ENCODE assay signal across 24 cellular contexts in genomic region chr17:81080056-81080455, GRCh38. TPM values are rescaled to one million over a fixed set of nuclear protein-coding genes. Genes with fewer than 3 reads are reported as not detected.
DNase-seq lines count a peak whose midpoint lies in the region; ATAC-seq, FAIRE-seq and TF ChIP-seq lines count a peak whose summit lies in the region.
"Had no signal": no experiment of that assay in that cellular context is flagged by ENCODE, and none has a peak within 500 bp of the region (broad histone marks: within the 10 kb centered on the region; RNA-seq: fewer than 3 reads in every experiment).

No MANE protein-coding gene starts in this region.

- TF ChIP-seq CTCF in Panc1 (IDR thresholded peaks at IDR 0.05) (no peak), foreskin keratinocyte (conservative IDR thresholded peaks at IDR 0.05) (no peak), body of pancreas (IDR thresholded peaks at IDR 0.05) (no peak), tibial artery (IDR thresholded peaks at IDR 0.05) (no peak)

- H3K27me3 ChIP-seq in Panc1 (ENCODE audit: control insufficient read depth, insufficient read depth, low read length): no peaks in the 10 kb centered on the region
- H3K27me3 ChIP-seq in foreskin keratinocyte: no peaks in the 10 kb centered on the region
- H3K27me3 ChIP-seq in body of pancreas: no peaks in the 10 kb centered on the region
- peaks cover 0 to 34% of the 10 kb centered on the region in 2 donors for H3K27me3 ChIP-seq in tibial artery
- H3K27me3 ChIP-seq: SJSA1 had no signal

- H3K9me3 ChIP-seq in Panc1 (ENCODE audit: control insufficient read depth, insufficient read depth, low read depth, low read length) (no peaks in the 10 kb centered on the region), body of pancreas (no peaks in the 10 kb centered on the region), tibial artery (no peaks in the 10 kb centered on the region)
- H3K9me3 ChIP-seq: SJSA1 had no signal

- TF ChIP-seq POLR2A in body of pancreas (IDR thresholded peaks at IDR 0.05): no peak

- H3K4me1 ChIP-seq in Panc1 (ENCODE audit: control insufficient read depth, insufficient read depth, low read length) (0 out of 2 replicates have a peak, but pooled peaks cover 3% of the 10 kb centered on the region), foreskin keratinocyte (peaks cover 7% of the 10 kb centered on the region), body of pancreas (peaks cover 26% of the 10 kb centered on the region), tibial artery (peaks cover 0 to 15% (median 0%) of the 10 kb centered on the region in 4 donors)

- BruUV-seq in Panc1 (replicated peaks; lab: Mats Ljungman, UMichigan): no TSS peak

- H3K36me3 ChIP-seq in Panc1 (ENCODE audit: control insufficient read depth, insufficient read depth, low read length) (no peaks in the 10 kb centered on the region), body of pancreas (replicated peaks in 1 of 2; ENCODE audit: insufficient read depth in 1 of 2, low read depth in 2 of 2) (no peaks in the 10 kb centered on the region), tibial artery (peaks cover 0 to 4% (median 0%) of the 10 kb centered on the region in 3 donors)

- FAIRE-seq in HTR-8/SVneo (lab: Jason Lieb, UNC): no peak
- FAIRE-seq: G401.6, GM18507, RCC 7860 had no signal

- ATAC-seq in Panc1 (0 out of 2 replicates have a peak, but pooled peaks have one; percentile 19), foreskin keratinocyte (peak; percentile 0), body of pancreas (no peak)
- ATAC-seq: HCT116, Right ventricle myocardium inferior had no signal

- CTCF ChIA-PET in Panc1 (lab: Charles Lee): no interaction called here

- no peak overlapping the region for H3K27ac ChIP-seq in Panc1 (ENCODE audit: low read length)
- no peak overlapping the region for H3K27ac ChIP-seq in foreskin keratinocyte
- H3K27ac ChIP-seq in body of pancreas: no peak overlapping the region
- H3K27ac ChIP-seq in tibial artery: no peak overlapping the region
- H3K27ac ChIP-seq: SJSA1 had no signal

- 70 to 81% methylated on average over 3 to 19 of the region's 19 CpGs for WGBS in body of pancreas, 2 donors

- in situ Hi-C loops in Panc1 (cut with HindIII; ENCODE audit: low pct_unique_long_range_greater_than_20kb, low sequenced_read_pairs): no loop called here

- H3K4me3 ChIP-seq in Panc1 (ENCODE audit: low read depth in 2 of 2, low read length in 2 of 2) (no peak overlapping the region), body of pancreas (no peak overlapping the region), tibial artery (no peak overlapping the region)
- H3K4me3 ChIP-seq: SJSA1 had no signal

- intact Hi-C loops in Panc1 (cut with micrococcal nuclease; ENCODE audit: unreplicated experiment): no loop called here
- intact Hi-C loops in body of pancreas (cut with DNase I): no loop called here
- intact Hi-C loops in tibial artery (cut with DNase I; ENCODE audit: low total_unique reads): no loop called here

- DNase-seq in NCI-H146 (lab: John Stamatoyannopoulos, UW) (peak; percentile 27), NCI-H146 treated with DMSO at 0.1 percent for 48 hours (lab: John Stamatoyannopoulos, UW; ENCODE audit: unreplicated experiment) (no peak), Panc1 (ENCODE audit: low read depth, low spot score) (no peak), foreskin keratinocyte (no peak), retina (peak; percentile 52), body of pancreas (no peak), tibial artery (no peak), HTR-8/SVneo (ENCODE audit: insufficient read length, low spot score) (no peak)
- DNase-seq: 8988T; Calu3; CD8-positive, alpha-beta memory T cell; DMS153; GOT3; Karpas-422; NCI-H1436; NCI-H2029; NCI-H2227 treated with DMSO at 0.1 percent for 48 hours; NCI-H524 treated with DMSO at 0.1 percent for 48 hours had no signal

- POLR2A ChIA-PET in Panc1 (lab: Charles Lee): interaction anchor here (0.6 kb wide), 1 partner anchor 36 kb away, joined by 8 read pairs; no protein-coding TSS in a partner anchor

RNA-seq across cellular contexts. Expression of gene BAIAP2, which starts 45.1 kb away (rescaled TPM):
- total RNA-seq in Panc1 (2021; ENCODE audit: unreplicated experiment) (125 TPM), foreskin keratinocyte (104 and 106 TPM in 2 replicates), body of pancreas (10 to 100 TPM in 1 of 2 donors, 1 to 10 TPM in 1; 8.0 to 11.5 TPM)
- 117 TPM for polyA plus RNA-seq in Panc1 (2012; ENCODE audit: insufficient read length)
- polyA plus RNA-seq in foreskin keratinocyte: 117 and 118 TPM in 2 replicates

Comparison
In these comparisons a context has a peak if more than half of its experiments do, and no peak if none do; other contexts are left out.
1. DNase-seq: peak in NCI-H146 (single experiment) and retina (single experiment); none in NCI-H146 treated with DMSO at 0.1 percent for 48 hours (single experiment), Panc1 (single experiment), foreskin keratinocyte (0 of 2), body of pancreas (0 of 4), tibial artery (0 of 2) and HTR-8/SVneo (single experiment).